Comparison of ENCODE assay signal across 1 cellular context in genomic region chr5:40172721-40173120, GRCh38.
TF ChIP-seq lines count a peak whose summit lies in the region.

No MANE protein-coding gene starts in this region.

TF ChIP-seq in endothelial cell of umbilical vein, 7 proteins besides CTCF, POLR2A, EP300 and RAD21 (continued from another document):
- TF ChIP-seq FOS (IDR thresholded peaks at IDR 0.05; ENCODE audit: borderline replicate concordance, insufficient read depth, low read length) (peak; percentile 73), GATA2 (IDR thresholded peaks at IDR 0.05; ENCODE audit: insufficient read depth, insufficient read length, low read depth, low read length) (peak; percentile 72)
